In genomic region chr16:54417384-54417783, GRCh38 we compare ENCODE assay signal across 15 cellular contexts.
"Had no signal": no experiment of that assay in that cellular context is flagged by ENCODE, and none has a peak within 500 bp of the region (broad histone marks: within the 10 kb centered on the region; RNA-seq: fewer than 3 reads in every experiment).

No MANE protein-coding gene starts in this region.

- H3K4me2 ChIP-seq: neural progenitor cell had no signal

- H3K36me3 ChIP-seq: colonic mucosa, esophagus squamous epithelium, neural progenitor cell, right atrium auricular region, sigmoid colon, thoracic aorta had no signal

- DNase-seq: colonic mucosa; dermis blood vessel endothelial cell; esophagus squamous epithelium; foreskin fibroblast; midbrain; psoas muscle; sigmoid colon; stimulated activated CD4-positive, alpha-beta T cell treated with anti-CD3 and anti-CD28 coated beads, Interleukin-2, amount 100 ng/mL, for 24 hours; stimulated activated CD4-positive, alpha-beta T cell treated with anti-CD3 and anti-CD28 coated beads, Interleukin-4, amount 100 ng/mL, for 4 hours; stimulated activated naive B cell treated with anti-CD40 and anti-IgM and Interleukin-4, amounts not matched to agents 10 μg/mL and 1 μg/mL and 100 μg/mL, for 72 hours; stimulated activated naive CD8-positive, alpha-beta T cell treated with anti-CD3 and anti-CD28 coated beads, Interleukin-15, amount 100 ng/mL, for 72 hours had no signal

- H3K27me3 ChIP-seq: colonic mucosa, right atrium auricular region had no signal

- H2AFZ ChIP-seq: neural progenitor cell had no signal

- H3K4me1 ChIP-seq: colonic mucosa, neural progenitor cell, psoas muscle, sigmoid colon had no signal

- H3K4me3 ChIP-seq: colonic mucosa, esophagus squamous epithelium, neural progenitor cell, psoas muscle, right atrium auricular region, sigmoid colon, skin epidermis, thoracic aorta had no signal

- H3K27ac ChIP-seq: colonic mucosa, esophagus squamous epithelium, neural progenitor cell, psoas muscle, right atrium auricular region, sigmoid colon, skin epidermis, thoracic aorta had no signal

- H3K9me3 ChIP-seq: colonic mucosa, esophagus squamous epithelium, psoas muscle, sigmoid colon, thoracic aorta had no signal
